In genomic region chrX:129759576-129760061, GRCh38 we compare ENCODE assay signal across 8 cellular contexts. TPM values are rescaled to one million over a fixed set of nuclear protein-coding genes. Genes with fewer than 3 reads are reported as not detected.
A peak's percentile ranks its signal among the peaks of the same experiment; 100 is the strongest.
DNase-seq lines count a peak whose midpoint lies in the region; ATAC-seq and TF ChIP-seq lines count a peak whose summit lies in the region.

No MANE protein-coding gene starts in this region.

- no peaks in the 10 kb centered on the region for H3K27me3 ChIP-seq in RWPE2 (ENCODE audit: insufficient read depth, poor library complexity, severe bottlenecking)

- no peak for TF ChIP-seq CTCF in RWPE2 (IDR thresholded peaks at IDR 0.05; ENCODE audit: poor library complexity, severe bottlenecking)

- intact Hi-C loops in left colon (cut with DNase I, micrococcal nuclease): no loop called here

- no peak overlapping the region for H3K27ac ChIP-seq in RWPE2 (ENCODE audit: poor library complexity, severe bottlenecking)
- peak overlapping the region; percentile 7 for H3K27ac ChIP-seq in temporal lobe (ENCODE audit: low read depth, low read length)

- peak; percentile 45 for ATAC-seq in GM19395 (IDR thresholded peaks at IDR 0.05; ENCODE audit: unreplicated experiment)
- ATAC-seq in RWPE2 (ENCODE audit: low read depth): peak; percentile 45; the same call in 2 of the 3 replicates
- ATAC-seq in left colon: peak; percentile 26

- no peak overlapping the region for H3K4me3 ChIP-seq in RWPE2 (ENCODE audit: severe bottlenecking)

- DNase-seq in RWPE2 (ENCODE audit: low spot score): no peak
- DNase-seq in amygdala (lab: John Stamatoyannopoulos, UW): peak in 47 of 56 donors; percentile 0 to 68 (median 27)
- no peak for DNase-seq in left colon
- no peak for DNase-seq in NCI-H2107 treated with DMSO at 0.1 percent for 48 hours (lab: John Stamatoyannopoulos, UW; ENCODE audit: unreplicated experiment)
- no peak for DNase-seq in NCI-H2029 treated with DMSO at 0.1 percent for 48 hours (lab: John Stamatoyannopoulos, UW)
- no peak for DNase-seq in NOMO-1 treated with dmso at 0.1 percent for 144 hours (lab: John Stamatoyannopoulos, UW; ENCODE audit: unreplicated experiment)

- H3K36me3 ChIP-seq in RWPE2 (ENCODE audit: low read depth): no peaks in the 10 kb centered on the region

- no peaks in the 10 kb centered on the region for H3K4me1 ChIP-seq in RWPE2 (ENCODE audit: insufficient read depth, poor library complexity, severe bottlenecking)

- H3K9me3 ChIP-seq in RWPE2 (ENCODE audit: severe bottlenecking): no peaks in the 10 kb centered on the region

RNA-seq across cellular contexts. Expression of gene SASH3, which starts 20.1 kb away (rescaled TPM):
- total RNA-seq in left colon (1 to 10 TPM; 1.3 to 7.5 TPM), temporal lobe (0.49 TPM)

RNA-seq across cellular contexts. Expression of gene XPNPEP2, which starts 20.8 kb away (rescaled TPM):
- total RNA-seq in left colon (10 to 100 TPM; 11.9 to 22.6 TPM), temporal lobe (under 0.01 TPM)

Comparison
In these comparisons a context has a peak if more than half of its experiments do, and no peak if none do; other contexts are left out.
1. DNase-seq: peak in amygdala (47 of 56); none in RWPE2 (single experiment), left colon (0 of 2), NCI-H2107 treated with DMSO at 0.1 percent for 48 hours (single experiment), NCI-H2029 treated with DMSO at 0.1 percent for 48 hours (single experiment) and NOMO-1 treated with dmso at 0.1 percent for 144 hours (single experiment).
2. RNA of gene XPNPEP2, which starts 20.8 kb away (total RNA-seq): 11.9 to 22.6 TPM in left colon; under 0.01 TPM in temporal lobe (single experiment); every median in the first group is over 10 times any median in the second.
3. Peak in every context shown above with its lines, with median percentiles within 50 percentile points of each other: ATAC-seq.